ENCODE assay signal across 27 cellular contexts in genomic region chr10:44216073-44216472, GRCh38.
"Had no signal": no experiment of that assay in that cellular context is flagged by ENCODE, and none has a peak within 500 bp of the region (broad histone marks: within the 10 kb centered on the region; RNA-seq: fewer than 3 reads in every experiment).

No MANE protein-coding gene starts in this region.

- H3K9me3 ChIP-seq: colonic mucosa, esophagus muscularis mucosa, esophagus squamous epithelium, gastrocnemius medialis, gastroesophageal sphincter had no signal

- H3K4me1 ChIP-seq: colonic mucosa, esophagus squamous epithelium, foreskin keratinocyte, gastrocnemius medialis, gastroesophageal sphincter, heart left ventricle, heart right ventricle had no signal

- H3K4me3 ChIP-seq: colonic mucosa, coronary artery, dorsolateral prefrontal cortex, esophagus muscularis mucosa, esophagus squamous epithelium, gastrocnemius medialis, gastroesophageal sphincter, heart left ventricle, heart right ventricle had no signal

- ATAC-seq: effector memory CD8-positive, alpha-beta T cell; esophagus mucosa; foreskin keratinocyte; gastrocnemius medialis; gastroesophageal sphincter; heart left ventricle; heart right ventricle had no signal

- DNase-seq: colonic mucosa; cortex of kidney; dermis blood vessel endothelial cell; dorsolateral prefrontal cortex; effector CD4-positive, alpha-beta T cell; effector CD8-positive, alpha-beta T cell; effector memory CD4-positive, alpha-beta T cell; effector memory CD8-positive, alpha-beta T cell; endodermal cell; erythroblast; esophagus squamous epithelium; foreskin fibroblast; foreskin keratinocyte; foreskin melanocyte; gastrocnemius medialis; glutamatergic neuron; head of caudate nucleus; heart left ventricle; heart right ventricle had no signal

- H3K27me3 ChIP-seq: colonic mucosa, dorsolateral prefrontal cortex, esophagus muscularis mucosa, esophagus squamous epithelium, foreskin keratinocyte, gastrocnemius medialis, gastroesophageal sphincter, heart left ventricle, heart right ventricle had no signal

- FAIRE-seq: colon, endometrium, endothelial cell of umbilical vein had no signal

- H3K27ac ChIP-seq: colonic mucosa, coronary artery, dorsolateral prefrontal cortex, epithelial cell of prostate, esophagus muscularis mucosa, esophagus squamous epithelium, foreskin keratinocyte, gastrocnemius medialis, gastroesophageal sphincter, heart left ventricle, heart right ventricle had no signal

- H3K36me3 ChIP-seq: colonic mucosa, esophagus muscularis mucosa, esophagus squamous epithelium, gastrocnemius medialis, gastroesophageal sphincter, heart left ventricle, heart right ventricle had no signal
